Comparison of ENCODE assay signal across 16 cellular contexts in genomic region chr12:99224237-99224636, GRCh38.
DNase-seq lines count a peak whose midpoint lies in the region; ATAC-seq, FAIRE-seq and TF ChIP-seq lines count a peak whose summit lies in the region.
"Had no signal": no experiment of that assay in that cellular context is flagged by ENCODE, and none has a peak within 500 bp of the region (broad histone marks: within the 10 kb centered on the region; RNA-seq: fewer than 3 reads in every experiment).

No MANE protein-coding gene starts in this region.

- H4K20me1 ChIP-seq in DOHH2 (ENCODE audit: control insufficient read depth, insufficient read depth, low read depth, low read length) (no peaks in the 10 kb centered on the region), H9 (ENCODE audit: control insufficient read depth, insufficient read depth, insufficient read length) (no peaks in the 10 kb centered on the region), H1 (replicated peaks in 1 of 2; ENCODE audit: control insufficient read depth in 1 of 2, insufficient read depth in 2 of 2, low read length in 2 of 2) (no peaks in the 10 kb centered on the region), OCI-LY7 (ENCODE audit: insufficient read depth, low read length) (no peaks in the 10 kb centered on the region)

- H3K4me1 ChIP-seq in DOHH2 (ENCODE audit: control insufficient read depth, low read length) (peaks cover 17% of the 10 kb centered on the region), H9 (ENCODE audit: insufficient read depth, low read length) (no peaks in the 10 kb centered on the region), H1 (replicated peaks in 1 of 4; ENCODE audit: control insufficient read depth in 3 of 4, insufficient read depth in 4 of 4, low read length in 3 of 4) (no peaks in the 10 kb centered on the region), mesendoderm (ENCODE audit: control insufficient read depth, low read depth, low read length) (no peaks in the 10 kb centered on the region), OCI-LY7 (ENCODE audit: insufficient read depth, low read length, poor library complexity, severe bottlenecking) (no peaks in the 10 kb centered on the region), heart right ventricle (no peaks in the 10 kb centered on the region)
- H3K4me1 ChIP-seq: A549 had no signal

- H3K23me2 ChIP-seq in H9 (ENCODE audit: insufficient read length, low read depth, low read length, poor library complexity, severe bottlenecking): no peaks in the 10 kb centered on the region
- no peaks in the 10 kb centered on the region for H3K23me2 ChIP-seq in H1 (ENCODE audit: low read depth, low read length)

- H3K56ac ChIP-seq in H9 (ENCODE audit: insufficient read length, low read depth, low read length) (no peak overlapping the region), H1 (replicated peaks; ENCODE audit: insufficient read length, low read depth, low read length) (no peak overlapping the region), mesendoderm (ENCODE audit: low read length) (no peak overlapping the region)

- H3F3A ChIP-seq in DOHH2 (ENCODE audit: control insufficient read depth, insufficient read depth): peaks cover 5% of the 10 kb centered on the region; the same call in 1 of the 2 replicates

- peak; percentile 37 to 46; a peak in 3 of 4 replicates for TF ChIP-seq RAD21 in H1 (IDR thresholded peaks at IDR 0.05 in 1 of 2, conservative IDR thresholded peaks at IDR 0.05 in 1 of 2; ENCODE audit: low read depth in 2 of 2, low read length in 2 of 2)

- peak overlapping the region; percentile 21 for H3K27ac ChIP-seq in DOHH2 (ENCODE audit: low read depth, low read length)
- H3K27ac ChIP-seq in H9 (ENCODE audit: insufficient read length, low read depth, low read length): no peak overlapping the region
- no peak overlapping the region for H3K27ac ChIP-seq in H1 (ENCODE audit: low read depth, low read length)
- H3K27ac ChIP-seq in mesendoderm (ENCODE audit: low read depth, low read length): no peak overlapping the region
- no peak overlapping the region for H3K27ac ChIP-seq in OCI-LY7 (ENCODE audit: low read depth, low read length, poor library complexity, severe bottlenecking)
- H3K27ac ChIP-seq in heart right ventricle: no peak overlapping the region
- H3K27ac ChIP-seq: 22Rv1, A549, C4-2B had no signal

- no peaks in the 10 kb centered on the region for H3K27me3 Mint-ChIP-seq in H9 (ENCODE audit: low read depth)
- H3K27me3 Mint-ChIP-seq in activated T-helper 1 cell treated with anti-CD3 and anti-CD28 coated beads, Interleukin-12 subunit alpha, Interleukin-12 subunit beta, Interleukin-2, Interleukin-4 antibody, amounts not matched to agents 30 ng/mL and 10 ng/mL and 1 ng/mL, durations not matched to agents 14 hours and 24 hours and 36 hours (ENCODE audit: insufficient read depth): no peaks in the 10 kb centered on the region
- H3K27me3 Mint-ChIP-seq: CD4-positive, alpha-beta memory T cell had no signal

- DNase-seq in H9 (peak; percentile 43), H1 (ENCODE audit: low read depth in 1 of 2, low spot score in 2 of 2) (no peak), mesendoderm (peak; percentile 71), OCI-LY7 (ENCODE audit: low spot score) (no peak), heart right ventricle (no peak)
- no peak for DNase-seq in activated T-helper 1 cell treated with anti-CD3 and anti-CD28 coated beads, Interleukin-12 subunit alpha, Interleukin-12 subunit beta, Interleukin-2, Interleukin-4 antibody, amounts not matched to agents 30 ng/mL and 10 ng/mL and 1 ng/mL, durations not matched to agents 14 hours and 24 hours and 36 hours (ENCODE audit: low spot score)
- DNase-seq: AML-193; CD4-positive, alpha-beta memory T cell; DMS153; DMS79 had no signal

- H2BK120ac ChIP-seq in H9 (ENCODE audit: low read depth, low read length, poor library complexity, severe bottlenecking): no peak overlapping the region
- H2BK120ac ChIP-seq in H1 (replicated peaks; ENCODE audit: low read depth, low read length): no peak overlapping the region
- no peak overlapping the region for H2BK120ac ChIP-seq in mesendoderm (ENCODE audit: low read depth, low read length)

- H3K4me3 Mint-ChIP-seq in H9: no peak overlapping the region
- H3K4me3 Mint-ChIP-seq in activated T-helper 1 cell treated with anti-CD3 and anti-CD28 coated beads, Interleukin-12 subunit alpha, Interleukin-12 subunit beta, Interleukin-2, Interleukin-4 antibody, amounts not matched to agents 30 ng/mL and 10 ng/mL and 1 ng/mL, durations not matched to agents 14 hours and 24 hours and 36 hours: no peak overlapping the region
- H3K4me3 Mint-ChIP-seq: CD4-positive, alpha-beta memory T cell had no signal

- no CpG with 5 or more reads among the region's 5 CpGs for WGBS in H9 (ENCODE audit: extremely low coverage, insufficient read length, low lambda C conversion rate)
- 64% methylated on average over 5 of the region's 5 CpGs; no CpG with 5 or more reads in 1 of the 2 experiments for WGBS in H1 (ENCODE audit: extremely low coverage in 1 of 2, insufficient coverage in 1 of 2, insufficient read length in 1 of 2, insufficient replicate concordance in 2 of 2, low coverage in 1 of 2, low lambda C conversion rate in 2 of 2, missing lambda C conversion rate in 1 of 2), 2 experiments
- WGBS in mesendoderm (ENCODE audit: extremely low coverage, insufficient coverage, low lambda C conversion rate): no CpG with 5 or more reads among the region's 5 CpGs
- 63 to 67% methylated on average over 5 of the region's 5 CpGs for WGBS in heart right ventricle, 2 donors

- no peak overlapping the region for H2AFZ ChIP-seq in H9 (ENCODE audit: low read length)
- no peak overlapping the region for H2AFZ ChIP-seq in H1 (ENCODE audit: low read length)
- H2AFZ ChIP-seq in OCI-LY7 (ENCODE audit: low read length): no peak overlapping the region

- no peak overlapping the region for H3K14ac ChIP-seq in H9 (ENCODE audit: insufficient read depth, low read length)
- no peak overlapping the region for H3K14ac ChIP-seq in H1 (ENCODE audit: insufficient read length)

- no peak overlapping the region for H3T11ph ChIP-seq in H9 (ENCODE audit: low read length)

- H3K4me2 ChIP-seq in DOHH2 (ENCODE audit: low read length) (no peak overlapping the region), H9 (ENCODE audit: insufficient read depth, insufficient read length, low read length) (no peak overlapping the region), H1 (ENCODE audit: insufficient read depth in 1 of 2, low read depth in 2 of 2, low read length in 2 of 2) (no peak overlapping the region), mesendoderm (ENCODE audit: low read length) (no peak overlapping the region), OCI-LY7 (ENCODE audit: low read length) (no peak overlapping the region)
- H3K4me2 ChIP-seq: A549 had no signal

- no peak overlapping the region for H3K9ac ChIP-seq in H9 (ENCODE audit: extremely low read depth, insufficient read length, low read length)
- H3K9ac ChIP-seq in H1 (replicated peaks in 1 of 4; ENCODE audit: extremely low read depth in 1 of 4, low read depth in 3 of 4, low read length in 3 of 4): no peak overlapping the region
- H3K9ac ChIP-seq in mesendoderm (ENCODE audit: low read length): no peak overlapping the region

- H2BK5ac ChIP-seq in H9 (ENCODE audit: insufficient read length, low read length) (no peak overlapping the region), H1 (ENCODE audit: low read depth, low read length) (no peak overlapping the region), mesendoderm (ENCODE audit: low read length) (no peak overlapping the region)

- TF ChIP-seq CTCF in DOHH2 (IDR thresholded peaks at IDR 0.05; ENCODE audit: low read depth, low read length, poor library complexity, severe bottlenecking) (no peak), H9 (conservative IDR thresholded peaks at IDR 0.05) (no peak; the same call in 2 of the 3 replicates), H1 (IDR thresholded peaks at IDR 0.05; ENCODE audit: control extremely low read depth in 1 of 3, insufficient read depth in 1 of 3, low read depth in 1 of 3, low read length in 3 of 3) (peak; percentile 2 to 28 (median 21); a peak in 2 of 4 replicates), OCI-LY7 (conservative IDR thresholded peaks at IDR 0.05; ENCODE audit: low read length) (no peak), heart right ventricle (IDR thresholded peaks at IDR 0.05) (no peak)

- peaks cover 4% of the 10 kb centered on the region; the same call in 1 of the 2 replicates for H3K36me3 ChIP-seq in DOHH2 (ENCODE audit: control insufficient read depth, low read length)
- no peaks in the 10 kb centered on the region for H3K36me3 ChIP-seq in H1 (ENCODE audit: control insufficient read depth in 2 of 4, insufficient read depth in 4 of 4, low read length in 3 of 4)
- no peaks in the 10 kb centered on the region for H3K36me3 ChIP-seq in mesendoderm (ENCODE audit: control insufficient read depth, insufficient read depth, low read length)
- no peaks in the 10 kb centered on the region for H3K36me3 ChIP-seq in OCI-LY7 (ENCODE audit: insufficient read depth, low read length)
- no peaks in the 10 kb centered on the region for H3K36me3 ChIP-seq in heart right ventricle

- TF ChIP-seq POLR2A in H1 (IDR thresholded peaks at IDR 0.05; ENCODE audit: control extremely low read depth in 1 of 2, low read depth in 2 of 2, low read length in 2 of 2): no peak

- H3K79me2 ChIP-seq in DOHH2 (ENCODE audit: control insufficient read depth, low read length): no peaks in the 10 kb centered on the region
- H3K79me2 ChIP-seq in H9 (ENCODE audit: insufficient read depth, low read length): no peaks in the 10 kb centered on the region
- H3K79me2 ChIP-seq in H1 (ENCODE audit: control insufficient read depth in 1 of 2, insufficient read depth in 2 of 2, low read length in 2 of 2): no peaks in the 10 kb centered on the region
- no peaks in the 10 kb centered on the region for H3K79me2 ChIP-seq in mesendoderm (ENCODE audit: control insufficient read depth, insufficient read depth, low read length)
- no peaks in the 10 kb centered on the region for H3K79me2 ChIP-seq in OCI-LY7 (ENCODE audit: insufficient read depth, low read depth, low read length)

- H3K27ac Mint-ChIP-seq in H9: no peak overlapping the region
- H3K27ac Mint-ChIP-seq in activated T-helper 1 cell treated with anti-CD3 and anti-CD28 coated beads, Interleukin-12 subunit alpha, Interleukin-12 subunit beta, Interleukin-2, Interleukin-4 antibody, amounts not matched to agents 30 ng/mL and 10 ng/mL and 1 ng/mL, durations not matched to agents 14 hours and 24 hours and 36 hours: no peak overlapping the region
- H3K27ac Mint-ChIP-seq: CD4-positive, alpha-beta memory T cell had no signal

- H2BK15ac ChIP-seq in H9 (ENCODE audit: low read depth, low read length) (no peak overlapping the region), H1 (ENCODE audit: low read length) (no peak overlapping the region), mesendoderm (replicated peaks; ENCODE audit: low read depth) (no peak overlapping the region)

- H3K9me3 Mint-ChIP-seq in H9: peaks cover 0 to 5% of the 10 kb centered on the region in 2 experiments; a peak in 2 of 5 replicates
- no peaks in the 10 kb centered on the region for H3K9me3 Mint-ChIP-seq in activated T-helper 1 cell treated with anti-CD3 and anti-CD28 coated beads, Interleukin-12 subunit alpha, Interleukin-12 subunit beta, Interleukin-2, Interleukin-4 antibody, amounts not matched to agents 30 ng/mL and 10 ng/mL and 1 ng/mL, durations not matched to agents 14 hours and 24 hours and 36 hours

- CTCF ChIA-PET in H1 (lab: Charles Lee; ENCODE audit: partially characterized antibody) (interaction anchor here (0.7 to 1.3 kb wide), 6 partner anchors 10 to 176 kb away, joined by 3 read pairs; no protein-coding TSS in a partner anchor), OCI-LY7 (lab: Charles Lee; ENCODE audit: unreplicated experiment) (no interaction called here)

- no peak for ATAC-seq in heart right ventricle
- ATAC-seq: A549, GM12878, HCT116 had no signal

- H3K18ac ChIP-seq in H9 (ENCODE audit: insufficient read length, low read depth, low read length) (no peak overlapping the region), H1 (ENCODE audit: extremely low read depth, low read length) (no peak overlapping the region), mesendoderm (ENCODE audit: low read length) (no peak overlapping the region)

- BruUV-seq in OCI-LY7 (replicated peaks; lab: Mats Ljungman, UMichigan): no TSS peak

- peaks cover 0 to 4% (median 0%) of the 10 kb centered on the region in 3 experiments; a peak in 2 of 7 replicates for H3K36me3 Mint-ChIP-seq in H9 (ENCODE audit: insufficient read depth in 1 of 3, low read depth in 3 of 3)
- H3K36me3 Mint-ChIP-seq in activated T-helper 1 cell treated with anti-CD3 and anti-CD28 coated beads, Interleukin-12 subunit alpha, Interleukin-12 subunit beta, Interleukin-2, Interleukin-4 antibody, amounts not matched to agents 30 ng/mL and 10 ng/mL and 1 ng/mL, durations not matched to agents 14 hours and 24 hours and 36 hours (ENCODE audit: low read depth): no peaks in the 10 kb centered on the region
- H3K36me3 Mint-ChIP-seq: CD4-positive, alpha-beta memory T cell had no signal

- intact Hi-C loops in OCI-LY7 (cut with micrococcal nuclease; ENCODE audit: unreplicated experiment): no loop called here
- intact Hi-C loops in activated T-helper 1 cell treated with anti-CD3 and anti-CD28 coated beads, Interleukin-12 subunit alpha, Interleukin-12 subunit beta, Interleukin-2, Interleukin-4 antibody, amounts not matched to agents 30 ng/mL and 10 ng/mL and 1 ng/mL, durations not matched to agents 14 hours and 24 hours and 36 hours (cut with micrococcal nuclease): no loop called here
- intact Hi-C loops in heart right ventricle (cut with DNase I): no loop called here

- H3K79me1 ChIP-seq in H9 (ENCODE audit: insufficient read depth, low read depth, low read length, poor library complexity, severe bottlenecking) (no peaks in the 10 kb centered on the region), H1 (ENCODE audit: low read depth, low read length) (no peaks in the 10 kb centered on the region), mesendoderm (ENCODE audit: low read length) (no peaks in the 10 kb centered on the region)

- H3K23ac ChIP-seq in H9 (ENCODE audit: insufficient read length, low read depth, low read length): no peak overlapping the region
- no peak overlapping the region for H3K23ac ChIP-seq in H1 (ENCODE audit: insufficient read length)
- no peak overlapping the region for H3K23ac ChIP-seq in mesendoderm (ENCODE audit: low read length)

- H2AK5ac ChIP-seq in H9 (ENCODE audit: insufficient read length, low read length): no peak overlapping the region
- H2AK5ac ChIP-seq in H1 (ENCODE audit: low read depth, low read length): no peak overlapping the region
- H2AK5ac ChIP-seq in mesendoderm (ENCODE audit: low read length): no peak overlapping the region

- H2BK12ac ChIP-seq in H9 (ENCODE audit: insufficient read length, low read depth, low read length) (no peak overlapping the region), H1 (ENCODE audit: low read depth, low read length) (no peak overlapping the region)

- H4K5ac ChIP-seq in H9 (ENCODE audit: insufficient read length, low read depth, low read length): no peak overlapping the region
- no peak overlapping the region for H4K5ac ChIP-seq in H1 (ENCODE audit: insufficient read length, low read depth, low read length)
- no peak overlapping the region for H4K5ac ChIP-seq in mesendoderm (ENCODE audit: low read length)

- no peak overlapping the region for H2BK20ac ChIP-seq in H9 (ENCODE audit: low read depth, low read length, poor library complexity, severe bottlenecking)
- H2BK20ac ChIP-seq in H1 (ENCODE audit: low read length): no peak overlapping the region

- no peak overlapping the region for H3K4me3 ChIP-seq in DOHH2 (ENCODE audit: low read length)
- H3K4me3 ChIP-seq in H1 (ENCODE audit: extremely low read depth in 1 of 4, insufficient read depth in 2 of 4, low read depth in 3 of 4, low read length in 4 of 4): no peak overlapping the region
- H3K4me3 ChIP-seq in mesendoderm (ENCODE audit: low read length): no peak overlapping the region
- no peak overlapping the region for H3K4me3 ChIP-seq in OCI-LY7 (ENCODE audit: low read depth, low read length, poor library complexity, severe bottlenecking)
- no peak overlapping the region for H3K4me3 ChIP-seq in heart right ventricle
- H3K4me3 ChIP-seq: A549, GM12878 had no signal

- no peak overlapping the region for H4K8ac ChIP-seq in H9 (replicated peaks; ENCODE audit: insufficient read length, low read depth, low read length)
- H4K8ac ChIP-seq in H1 (ENCODE audit: extremely low read depth, insufficient read depth, low read length): no peak overlapping the region
- H4K8ac ChIP-seq in mesendoderm (ENCODE audit: low read depth, low read length): no peak overlapping the region

- H3K9me2 ChIP-seq in DOHH2 (replicated peaks; ENCODE audit: control insufficient read depth, low read length) (no peaks in the 10 kb centered on the region), OCI-LY7 (ENCODE audit: insufficient read depth, low read length) (no peaks in the 10 kb centered on the region)

- FAIRE-seq in H1 (lab: Jason Lieb, UNC): no peak
- FAIRE-seq: A549, GM12878 had no signal

- no peak overlapping the region for H3K4ac ChIP-seq in H9 (ENCODE audit: low read depth, low read length)
- H3K4ac ChIP-seq in H1 (replicated peaks; ENCODE audit: insufficient read length, low read depth, low read length): no peak overlapping the region
- no peak overlapping the region for H3K4ac ChIP-seq in mesendoderm (ENCODE audit: low read depth, low read length)

- H3K9me3 ChIP-seq in DOHH2 (ENCODE audit: control insufficient read depth, insufficient read depth, low read length): peaks cover 9% of the 10 kb centered on the region; the same call in 1 of the 2 replicates
- no peaks in the 10 kb centered on the region for H3K9me3 ChIP-seq in H9 (ENCODE audit: control insufficient read depth, low read depth, low read length)
- H3K9me3 ChIP-seq in H1 (ENCODE audit: insufficient read depth in 2 of 2, low read depth in 1 of 2, low read length in 1 of 2): peaks cover 5 to 8% of the 10 kb centered on the region in 2 experiments; a peak in 3 of 4 replicates
- no peaks in the 10 kb centered on the region for H3K9me3 ChIP-seq in OCI-LY7 (ENCODE audit: low read length)
- H3K9me3 ChIP-seq in heart right ventricle: no peaks in the 10 kb centered on the region
- H3K9me3 ChIP-seq: A549 had no signal

- POLR2A ChIA-PET in H1 (lab: Charles Lee; ENCODE audit: partially characterized antibody): interaction anchor here (0.9 kb wide), 1 partner anchor 9 kb away, joined by 3 read pairs; no protein-coding TSS in a partner anchor
- POLR2A ChIA-PET in OCI-LY7 (lab: Charles Lee): no interaction called here

- H3K27me3 ChIP-seq in DOHH2 (ENCODE audit: control insufficient read depth, low read length): no peaks in the 10 kb centered on the region
- H3K27me3 ChIP-seq in H9 (ENCODE audit: insufficient read depth, low read length): no peaks in the 10 kb centered on the region
- no peaks in the 10 kb centered on the region for H3K27me3 ChIP-seq in H1 (replicated peaks in 1 of 4; ENCODE audit: control insufficient read depth in 3 of 4, extremely low read depth in 1 of 4, insufficient read depth in 3 of 4, low read length in 3 of 4)
- no peaks in the 10 kb centered on the region for H3K27me3 ChIP-seq in mesendoderm (ENCODE audit: insufficient read depth, low read length, poor library complexity)
- H3K27me3 ChIP-seq in heart right ventricle: no peaks in the 10 kb centered on the region

- H3K4me1 Mint-ChIP-seq in H9: peaks cover 4% of the 10 kb centered on the region in 2 experiments
- no peaks in the 10 kb centered on the region for H3K4me1 Mint-ChIP-seq in activated T-helper 1 cell treated with anti-CD3 and anti-CD28 coated beads, Interleukin-12 subunit alpha, Interleukin-12 subunit beta, Interleukin-2, Interleukin-4 antibody, amounts not matched to agents 30 ng/mL and 10 ng/mL and 1 ng/mL, durations not matched to agents 14 hours and 24 hours and 36 hours (ENCODE audit: low read depth)
- H3K4me1 Mint-ChIP-seq: CD4-positive, alpha-beta memory T cell had no signal

- no peak overlapping the region for H4K91ac ChIP-seq in H9 (ENCODE audit: insufficient read length, low read depth, low read length)
- H4K91ac ChIP-seq in H1 (replicated peaks; ENCODE audit: insufficient read length, low read length): no peak overlapping the region

- no peak for TF ChIP-seq EP300 in H1 (IDR thresholded peaks at IDR 0.05; ENCODE audit: borderline replicate concordance in 1 of 2, low read depth in 2 of 2, low read length in 2 of 2)

Comparison
In these comparisons a context has a peak if more than half of its experiments do, and no peak if none do; other contexts are left out.
1. CTCF ChIP-seq: peak in H1 (3 of 3); none in DOHH2 (single experiment), H9 (single experiment), OCI-LY7 (single experiment) and heart right ventricle (0 of 9).
2. DNase-seq: peak in H9 (single experiment) and mesendoderm (single experiment); none in H1 (0 of 2), OCI-LY7 (single experiment), activated T-helper 1 cell treated with anti-CD3 and anti-CD28 coated beads, Interleukin-12 subunit alpha, Interleukin-12 subunit beta, Interleukin-2, Interleukin-4 antibody, amounts not matched to agents 30 ng/mL and 10 ng/mL and 1 ng/mL, durations not matched to agents 14 hours and 24 hours and 36 hours (single experiment) and heart right ventricle (0 of 2).